1 cellular context compared by ENCODE assay signal in genomic region chr4:2269206-2269531, GRCh38.
TF ChIP-seq lines count a peak whose summit lies in the region.

No MANE protein-coding gene starts in this region.

TF ChIP-seq in HepG2, 621 proteins besides CTCF, POLR2A, EP300 and RAD21:
- TF ChIP-seq ZNF687 (CRISPR knock-in tag; IDR thresholded peaks at IDR 0.05) (0 out of 2 replicates have a peak, but pooled peaks have one; percentile 3), REXO4 (CRISPR knock-in tag; IDR thresholded peaks at IDR 0.05; ENCODE audit: borderline replicate concordance) (no peak)
